ENCODE assay signal across 15 cellular contexts in genomic region chr9:5375091-5375490, GRCh38. TPM values are rescaled to one million over a fixed set of nuclear protein-coding genes. Genes with fewer than 3 reads are reported as not detected.
DNase-seq lines count a peak whose midpoint lies in the region; ATAC-seq and TF ChIP-seq lines count a peak whose summit lies in the region.
"Had no signal": no experiment of that assay in that cellular context is flagged by ENCODE, and none has a peak within 500 bp of the region (broad histone marks: within the 10 kb centered on the region; RNA-seq: fewer than 3 reads in every experiment).

No MANE protein-coding gene starts in this region.

- H3K9me3 Mint-ChIP-seq in CD8-positive, alpha-beta T cell: no peaks in the 10 kb centered on the region

- intact Hi-C loops in CD8-positive, alpha-beta T cell (cut with DNase I, micrococcal nuclease): no loop called here
- intact Hi-C loops in A673 (cut with micrococcal nuclease; ENCODE audit: unreplicated experiment) (no loop called here), head of caudate nucleus (cut with DNase I) (no loop called here)

- H3K27me3 Mint-ChIP-seq in CD8-positive, alpha-beta T cell (ENCODE audit: low read depth): no peaks in the 10 kb centered on the region

- no peak for TF ChIP-seq CTCF in CD8-positive, alpha-beta T cell (IDR thresholded peaks at IDR 0.05)
- TF ChIP-seq CTCF in fibroblast of pulmonary artery (IDR thresholded peaks at IDR 0.05; ENCODE audit: low read length, missing control alignments) (no peak), A673 (conservative IDR thresholded peaks at IDR 0.05; ENCODE audit: low read depth, low read length) (no peak)

- no peak overlapping the region for H3K4me3 ChIP-seq in CD8-positive, alpha-beta T cell (ENCODE audit: low read depth, low read length)
- H3K4me3 ChIP-seq in fibroblast of pulmonary artery (replicated peaks; ENCODE audit: low read depth, low read length) (no peak overlapping the region), A673 (ENCODE audit: low read depth, low read length, poor library complexity, severe bottlenecking) (no peak overlapping the region)
- H3K4me3 ChIP-seq: BLaER1 treated with 17β-estradiol and CSF1 and Interleukin-3, amounts not matched to agents 10 nM and 100 nM; body of pancreas; PC-9; psoas muscle had no signal

- H3K27ac Mint-ChIP-seq in CD8-positive, alpha-beta T cell: peak overlapping the region; percentile 3

- no peaks in the 10 kb centered on the region for H3K27me3 ChIP-seq in CD8-positive, alpha-beta T cell (ENCODE audit: insufficient read depth, low read length)
- no peaks in the 10 kb centered on the region for H3K27me3 ChIP-seq in A673 (replicated peaks; ENCODE audit: insufficient read depth, low read depth, low read length, poor library complexity)
- H3K27me3 ChIP-seq: BLaER1 treated with 17β-estradiol and CSF1 and Interleukin-3, amounts not matched to agents 10 nM and 100 nM; body of pancreas had no signal

- no peaks in the 10 kb centered on the region for H3K4me1 ChIP-seq in CD8-positive, alpha-beta T cell (ENCODE audit: insufficient read depth, low read length)
- H3K4me1 ChIP-seq in A673 (ENCODE audit: insufficient read depth, low read length, poor library complexity, severe bottlenecking): no peaks in the 10 kb centered on the region
- H3K4me1 ChIP-seq: body of pancreas, psoas muscle had no signal

- H3K9me3 ChIP-seq in CD8-positive, alpha-beta T cell (ENCODE audit: low read length): no peaks in the 10 kb centered on the region
- H3K9me3 ChIP-seq in A673 (ENCODE audit: low read depth, low read length, poor library complexity, severe bottlenecking): no peaks in the 10 kb centered on the region
- H3K9me3 ChIP-seq: body of pancreas, psoas muscle had no signal

- peaks cover 30% of the 10 kb centered on the region for H3K4me1 Mint-ChIP-seq in CD8-positive, alpha-beta T cell (ENCODE audit: low read depth)

- H3K36me3 ChIP-seq in CD8-positive, alpha-beta T cell (ENCODE audit: insufficient read depth, low read length): no peaks in the 10 kb centered on the region
- H3K36me3 ChIP-seq in A673 (ENCODE audit: insufficient read depth, low read length, poor library complexity, severe bottlenecking): no peaks in the 10 kb centered on the region
- H3K36me3 ChIP-seq: BLaER1 treated with 17β-estradiol and CSF1 and Interleukin-3, amounts not matched to agents 10 nM and 100 nM had no signal

- ATAC-seq in CD8-positive, alpha-beta T cell: no peak
- ATAC-seq in GM18511 (IDR thresholded peaks at IDR 0.05; ENCODE audit: unreplicated experiment): peak; percentile 69
- ATAC-seq: body of pancreas, psoas muscle had no signal

- CTCF ChIA-PET in CD8-positive, alpha-beta T cell (lab: Charles Lee): interaction anchor here (1.6 kb wide), 1 partner anchor 189 kb away, joined by 4 read pairs; no protein-coding TSS in a partner anchor
- CTCF ChIA-PET in A673 (lab: Charles Lee): no interaction called here

- POLR2A ChIA-PET in CD8-positive, alpha-beta T cell (lab: Charles Lee): interaction anchor here (0.6 kb wide), 1 partner anchor 676 kb away, joined by 3 read pairs; no protein-coding TSS in a partner anchor
- POLR2A ChIA-PET in A673 (lab: Charles Lee; ENCODE audit: low non-redundant PET): no interaction called here

- H3K27ac ChIP-seq in CD8-positive, alpha-beta T cell (ENCODE audit: low read depth, low read length): no peak overlapping the region
- no peak overlapping the region for H3K27ac ChIP-seq in A673 (ENCODE audit: low read depth, low read length, poor library complexity, severe bottlenecking)
- H3K27ac ChIP-seq: body of pancreas, PC-9, psoas muscle had no signal

- no peak overlapping the region for H3K4me3 Mint-ChIP-seq in CD8-positive, alpha-beta T cell

- no TSS peak for BruUV-seq in A673 (replicated peaks; lab: Mats Ljungman, UMichigan)

- peaks cover 3% of the 10 kb centered on the region for H3K36me3 Mint-ChIP-seq in CD8-positive, alpha-beta T cell

- DNase-seq in CD8-positive, alpha-beta T cell: no peak
- DNase-seq in SW480 (ENCODE audit: low spot score) (peak; percentile 49), fibroblast of pulmonary artery (ENCODE audit: low read depth) (peak; percentile 41), SHP77 (lab: John Stamatoyannopoulos, UW) (no peak), NCI-H1694 treated with DMSO at 0.1 percent for 48 hours (lab: John Stamatoyannopoulos, UW) (no peak), A673 (ENCODE audit: low spot score) (no peak), head of caudate nucleus (no peak)
- DNase-seq: body of pancreas; effector CD4-positive, alpha-beta T cell; foreskin fibroblast; NCI-H1092; PC-9; psoas muscle had no signal

RNA-seq across cellular contexts. Expression of gene RLN1, which starts 35.4 kb away (rescaled TPM):
- total RNA-seq in CD8-positive, alpha-beta T cell: under 1 TPM; 0.78 to 0.84 TPM
- total RNA-seq in A673 (2021): not detected in 2 replicates
- total RNA-seq: body of pancreas had no signal

Comparison
In these comparisons a context has a peak if more than half of its experiments do, and no peak if none do; other contexts are left out.
1. DNase-seq: peak in SW480 (single experiment) and fibroblast of pulmonary artery (single experiment); none in CD8-positive, alpha-beta T cell (0 of 7), SHP77 (0 of 2), NCI-H1694 treated with DMSO at 0.1 percent for 48 hours (single experiment), A673 (single experiment) and head of caudate nucleus (0 of 42).